8 cellular contexts compared by ENCODE assay signal in the genomic region with DNA sequence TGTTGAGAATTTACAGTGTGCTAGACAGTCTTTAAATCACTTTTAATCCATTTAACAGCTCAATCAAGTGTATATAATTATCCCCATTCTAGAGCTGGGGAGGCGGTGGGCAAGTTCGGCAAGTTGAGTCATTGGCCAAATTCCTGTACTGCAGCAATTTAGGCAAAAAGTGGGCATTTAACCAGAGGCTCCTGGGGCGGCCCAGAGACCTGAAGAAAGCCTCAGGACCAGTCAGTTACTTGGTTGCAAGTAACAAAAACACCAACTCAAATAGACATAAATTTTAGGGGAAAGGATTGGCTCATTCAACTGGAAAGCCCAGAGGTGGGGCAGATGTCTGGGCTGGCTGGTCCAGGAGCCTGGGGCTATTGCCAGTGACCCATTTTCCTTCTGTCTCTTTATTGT.
DNase-seq lines count a peak whose midpoint lies in the region; ATAC-seq and TF ChIP-seq lines count a peak whose summit lies in the region.
"Had no signal": no experiment of that assay in that cellular context is flagged by ENCODE, and none has a peak within 500 bp of the region (broad histone marks: within the 10 kb centered on the region; RNA-seq: fewer than 3 reads in every experiment).

No MANE protein-coding gene starts in this region.

- H3K27me3 ChIP-seq in kidney epithelial cell (ENCODE audit: control insufficient read depth, insufficient read depth, low read length) (no peaks in the 10 kb centered on the region), transverse colon (no peaks in the 10 kb centered on the region)

- H3K9me3 ChIP-seq in HEK293 (ENCODE audit: control insufficient read depth, insufficient read depth, low read depth, low read length): no peaks in the 10 kb centered on the region; the same call in 1 of the 2 replicates
- H3K9me3 ChIP-seq in transverse colon: no peaks in the 10 kb centered on the region

- TF ChIP-seq POLR2A in transverse colon (IDR thresholded peaks at IDR 0.05): no peak

- intact Hi-C loops in transverse colon (cut with DNase I; ENCODE audit: low total_unique reads): no loop called here

- H3K4me3 Mint-ChIP-seq in osteocyte (ENCODE audit: unreplicated experiment): no peak overlapping the region
- H3K4me3 Mint-ChIP-seq: activated naive CD4-positive, alpha-beta T cell treated with anti-CD3 and anti-CD28 coated beads for 36 hours had no signal

- H3K9me3 Mint-ChIP-seq in osteocyte (ENCODE audit: unreplicated experiment): no peaks in the 10 kb centered on the region
- H3K9me3 Mint-ChIP-seq: activated naive CD4-positive, alpha-beta T cell treated with anti-CD3 and anti-CD28 coated beads for 36 hours had no signal

- no peak overlapping the region for H3K4me3 ChIP-seq in HEK293 (ENCODE audit: low read depth, low read length)
- H3K4me3 ChIP-seq in kidney epithelial cell (ENCODE audit: low read depth, low read length): peak overlapping the region; percentile 29
- H3K4me3 ChIP-seq in transverse colon: peak overlapping the region in 3 of 4 donors; percentile 11 to 32 (median 28)

- H3K27ac Mint-ChIP-seq in osteocyte (ENCODE audit: unreplicated experiment): no peak overlapping the region
- H3K27ac Mint-ChIP-seq: activated naive CD4-positive, alpha-beta T cell treated with anti-CD3 and anti-CD28 coated beads for 36 hours had no signal

- TF ChIP-seq CTCF in HEK293 (tag by site-specific recombination; IDR thresholded peaks at IDR 0.05) (no peak), kidney epithelial cell (IDR thresholded peaks at IDR 0.05; ENCODE audit: insufficient read depth, low read length, poor library complexity, severe bottlenecking) (no peak), transverse colon (IDR thresholded peaks at IDR 0.05) (no peak), osteocyte (IDR thresholded peaks at IDR 0.05) (no peak)

- POLR2A ChIA-PET in HEK293 (lab: Yijun Ruan, JAX): interaction anchor here (0.6 to 3.3 kb wide), 18 partner anchors 9 to 1524 kb away, joined by 3 to 38 read pairs (median 4); partner anchors contain the start of genes PSMD8, SIPA1L3, SPINT2 and WDR87

- in situ Hi-C loops in transverse colon (cut with MboI; ENCODE audit: low pct_ligation_motif_present in 1 of 4, low pct_unique_long_range_greater_than_20kb in 1 of 4, low sequenced_read_pairs in 3 of 4): no loop called here

- no peak for ATAC-seq in GM18873 (IDR thresholded peaks at IDR 0.05; ENCODE audit: low FRiP score, unreplicated experiment)

- peaks cover 17% of the 10 kb centered on the region for H3K4me1 Mint-ChIP-seq in osteocyte (ENCODE audit: unreplicated experiment)

- CTCF ChIA-PET in HEK293 (lab: Yijun Ruan, JAX): interaction anchor here (0.5 to 1.9 kb wide), 9 partner anchors 10 to 1117 kb away, joined by 3 to 15 read pairs (median 4); no protein-coding TSS in a partner anchor

- no peak for DNase-seq in kidney epithelial cell (ENCODE audit: low read depth)
- no peak for DNase-seq in transverse colon
- DNase-seq in osteocyte (ENCODE audit: extremely low spot score, unreplicated experiment): no peak
- DNase-seq in H4 (ENCODE audit: low spot score): no peak

- WGBS in transverse colon (ENCODE audit: low coverage in 1 of 2), 2 donors: 58 to 60% methylated on average over 1 to 3 of the region's 3 CpGs

- no peaks in the 10 kb centered on the region for H3K27me3 Mint-ChIP-seq in osteocyte (ENCODE audit: unreplicated experiment)

- H3K36me3 Mint-ChIP-seq in osteocyte (ENCODE audit: unreplicated experiment): no peaks in the 10 kb centered on the region

- peaks cover 30% of the 10 kb centered on the region for H3K4me1 ChIP-seq in HEK293 (ENCODE audit: control insufficient read depth, insufficient read depth, low read length)
- H3K4me1 ChIP-seq in transverse colon: peaks cover 5 to 25% (median 15%) of the 10 kb centered on the region in 4 donors

- no peak for TF ChIP-seq EP300 in transverse colon (IDR thresholded peaks at IDR 0.05; ENCODE audit: low read depth)

- H3K36me3 ChIP-seq in HEK293 (ENCODE audit: control insufficient read depth in 2 of 2, insufficient read depth in 1 of 2, low read length in 2 of 2): no peaks in the 10 kb centered on the region; a peak in 1 of 3 replicates
- no peaks in the 10 kb centered on the region for H3K36me3 ChIP-seq in kidney epithelial cell (ENCODE audit: control insufficient read depth, insufficient read depth, low read length)
- H3K36me3 ChIP-seq in transverse colon: no peaks in the 10 kb centered on the region

- H3K27ac ChIP-seq in HEK293 (ENCODE audit: extremely low read depth, low read depth, low read length): peak overlapping the region; percentile 85
- H3K27ac ChIP-seq in angular gyrus (ENCODE audit: low read depth, low read length): peak overlapping the region; percentile 86
- peak overlapping the region; percentile 71 to 80 (median 76) for H3K27ac ChIP-seq in transverse colon

TF ChIP-seq in HEK293, 187 proteins besides CTCF, POLR2A, EP300 and RAD21 (continues in another document):
- TF ChIP-seq PRDM4 (tag by site-specific recombination; IDR thresholded peaks at IDR 0.05) (no peak), ZNF768 (tag by site-specific recombination; IDR thresholded peaks at IDR 0.05) (no peak), ZNF184 (tag by site-specific recombination; IDR thresholded peaks at IDR 0.05) (0 out of 2 replicates have a peak, but pooled peaks have one; percentile 19), BCL11B (tag by site-specific recombination; IDR thresholded peaks at IDR 0.05; ENCODE audit: low read depth) (peak; percentile 46; the same call in 1 of the 2 replicates), KLF7 (tag by site-specific recombination; IDR thresholded peaks at IDR 0.05; ENCODE audit: borderline replicate concordance) (no peak), BCL6B (tag by site-specific recombination; IDR thresholded peaks at IDR 0.05) (0 out of 2 replicates have a peak, but pooled peaks have one; percentile 51), ZBTB7A (tag by site-specific recombination; IDR thresholded peaks at IDR 0.05; ENCODE audit: low read depth) (0 out of 2 replicates have a peak, but pooled peaks have one; percentile 17), SP7 (tag by site-specific recombination; IDR thresholded peaks at IDR 0.05) (peak; percentile 85)
- TF ChIP-seq, protein P1, sequence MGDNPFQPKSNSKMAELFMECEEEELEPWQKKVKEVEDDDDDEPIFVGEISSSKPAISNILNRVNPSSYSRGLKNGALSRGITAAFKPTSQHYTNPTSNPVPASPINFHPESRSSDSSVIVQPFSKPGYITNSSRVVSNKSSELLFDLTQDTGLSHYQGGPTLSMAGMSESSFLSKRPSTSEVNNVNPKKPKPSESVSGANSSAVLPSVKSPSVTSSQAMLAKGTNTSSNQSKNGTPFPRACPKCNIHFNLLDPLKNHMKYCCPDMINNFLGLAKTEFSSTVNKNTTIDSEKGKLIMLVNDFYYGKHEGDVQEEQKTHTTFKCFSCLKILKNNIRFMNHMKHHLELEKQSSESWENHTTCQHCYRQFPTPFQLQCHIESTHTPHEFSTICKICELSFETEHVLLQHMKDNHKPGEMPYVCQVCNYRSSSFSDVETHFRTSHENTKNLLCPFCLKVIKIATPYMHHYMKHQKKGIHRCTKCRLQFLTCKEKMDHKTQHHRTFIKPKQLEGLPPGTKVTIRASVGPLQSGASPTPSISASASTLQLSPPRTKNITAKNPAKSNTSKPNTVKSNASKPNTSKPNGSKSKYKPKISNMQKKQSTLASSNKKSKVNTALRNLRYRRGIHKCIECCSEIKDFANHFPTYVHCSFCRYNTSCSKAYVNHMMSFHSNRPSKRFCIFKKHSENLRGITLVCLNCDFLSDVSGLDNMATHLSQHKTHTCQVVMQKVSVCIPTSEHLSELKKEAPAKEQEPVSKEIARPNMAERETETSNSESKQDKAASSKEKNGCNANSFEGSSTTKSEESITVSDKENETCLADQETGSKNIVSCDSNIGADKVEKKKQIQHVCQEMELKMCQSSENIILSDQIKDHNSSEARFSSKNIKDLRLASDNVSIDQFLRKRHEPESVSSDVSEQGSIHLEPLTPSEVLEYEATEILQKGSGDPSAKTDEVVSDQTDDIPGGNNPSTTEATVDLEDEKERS (tag by site-specific recombination; IDR thresholded peaks at IDR 0.05): no peak
- TF ChIP-seq, protein P2, sequence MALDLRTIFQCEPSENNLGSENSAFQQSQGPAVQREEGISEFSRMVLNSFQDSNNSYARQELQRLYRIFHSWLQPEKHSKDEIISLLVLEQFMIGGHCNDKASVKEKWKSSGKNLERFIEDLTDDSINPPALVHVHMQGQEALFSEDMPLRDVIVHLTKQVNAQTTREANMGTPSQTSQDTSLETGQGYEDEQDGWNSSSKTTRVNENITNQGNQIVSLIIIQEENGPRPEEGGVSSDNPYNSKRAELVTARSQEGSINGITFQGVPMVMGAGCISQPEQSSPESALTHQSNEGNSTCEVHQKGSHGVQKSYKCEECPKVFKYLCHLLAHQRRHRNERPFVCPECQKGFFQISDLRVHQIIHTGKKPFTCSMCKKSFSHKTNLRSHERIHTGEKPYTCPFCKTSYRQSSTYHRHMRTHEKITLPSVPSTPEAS (tag by site-specific recombination; IDR thresholded peaks at IDR 0.05): no peak
